ENCODE assay signal across 31 cellular contexts in the genomic region with DNA sequence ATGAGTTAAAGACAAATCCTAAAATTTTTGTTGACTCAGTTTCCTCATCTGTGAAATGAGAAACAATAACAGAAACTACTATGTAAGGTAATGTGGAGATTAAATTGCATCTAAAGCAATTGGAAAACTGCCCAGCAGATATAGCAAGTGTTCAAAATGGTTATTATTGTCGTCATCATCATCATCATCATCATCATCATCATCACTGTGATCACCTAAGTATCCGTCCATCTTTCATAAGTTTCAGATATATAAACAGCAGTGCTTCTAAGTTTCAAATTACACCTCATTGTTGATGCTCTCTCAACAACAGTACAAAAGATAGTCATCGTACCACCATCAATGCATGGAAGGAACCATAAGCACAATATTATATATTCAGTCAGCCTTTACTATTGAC.
A peak's percentile ranks its signal among the peaks of the same experiment; 100 is the strongest.
DNase-seq lines count a peak whose midpoint lies in the region; ATAC-seq, FAIRE-seq and TF ChIP-seq lines count a peak whose summit lies in the region.
"Had no signal": no experiment of that assay in that cellular context is flagged by ENCODE, and none has a peak within 500 bp of the region (broad histone marks: within the 10 kb centered on the region; RNA-seq: fewer than 3 reads in every experiment).

No MANE protein-coding gene starts in this region.

- in situ Hi-C loops in HepG2 (cut with HindIII; ENCODE audit: extremely low pct_ligation_motif_present, low pct_unique_long_range_greater_than_20kb): no loop called here

- H3K79me2 ChIP-seq in HepG2 (ENCODE audit: insufficient read depth, low read length): no peaks in the 10 kb centered on the region

- ATAC-seq in HepG2 (no peak), right lobe of liver (no peak)
- ATAC-seq: A549; CD8-positive, alpha-beta T cell had no signal

- H3K27ac ChIP-seq in HepG2 (ENCODE audit: extremely low read length, insufficient read depth, low read length): no peak overlapping the region
- no peak overlapping the region for H3K27ac ChIP-seq in right lobe of liver
- no peak overlapping the region for H3K27ac ChIP-seq in HEK293 (ENCODE audit: extremely low read depth, low read depth, low read length)
- H3K27ac ChIP-seq: 22Rv1; A549; BLaER1; BLaER1 treated with 17β-estradiol and CSF1 and Interleukin-3, amounts not matched to agents 10 nM and 100 nM; C4-2B had no signal

- BruUV-seq in HepG2 (replicated peaks; lab: Mats Ljungman, UMichigan): no TSS peak

- no peaks in the 10 kb centered on the region for H3K9me3 ChIP-seq in HepG2 (ENCODE audit: low read length)
- no peaks in the 10 kb centered on the region for H3K9me3 ChIP-seq in right lobe of liver
- H3K9me3 ChIP-seq in HEK293 (ENCODE audit: control insufficient read depth, insufficient read depth, low read depth, low read length): no peaks in the 10 kb centered on the region
- H3K9me3 ChIP-seq: A549; BE2C; BLaER1; BLaER1 treated with 17β-estradiol and CSF1 and Interleukin-3, amounts not matched to agents 10 nM and 100 nM; Caco-2 had no signal

- no peaks in the 10 kb centered on the region for H3K4me1 ChIP-seq in HepG2 (ENCODE audit: insufficient read depth, low read length)
- H3K4me1 ChIP-seq in right lobe of liver: no peaks in the 10 kb centered on the region
- H3K4me1 ChIP-seq in HEK293 (ENCODE audit: control insufficient read depth, insufficient read depth, low read length): peaks cover 7% of the 10 kb centered on the region
- H3K4me1 ChIP-seq: BE2C, BLaER1, Caco-2 had no signal

- no peak overlapping the region for H2AFZ ChIP-seq in HepG2 (ENCODE audit: low read length)

- no peak for TF ChIP-seq CTCF in HepG2 (CRISPR knock-in tag; IDR thresholded peaks at IDR 0.05)
- no peak for TF ChIP-seq CTCF in right lobe of liver (IDR thresholded peaks at IDR 0.05)
- TF ChIP-seq CTCF in HEK293 (tag by site-specific recombination; IDR thresholded peaks at IDR 0.05): no peak

- TF ChIP-seq POLR2A in HepG2 (IDR thresholded peaks at IDR 0.05; ENCODE audit: insufficient read depth in 1 of 2, low read depth in 2 of 2, low read length in 2 of 2) (no peak), right lobe of liver (IDR thresholded peaks at IDR 0.05) (no peak)

- H3K36me3 ChIP-seq in HepG2 (replicated peaks in 1 of 2; ENCODE audit: control insufficient read depth in 1 of 2, insufficient read depth in 2 of 2, low read length in 2 of 2): no peaks in the 10 kb centered on the region
- no peaks in the 10 kb centered on the region for H3K36me3 ChIP-seq in right lobe of liver
- H3K36me3 ChIP-seq in HEK293 (ENCODE audit: control insufficient read depth in 2 of 2, insufficient read depth in 1 of 2, low read length in 2 of 2): no peaks in the 10 kb centered on the region
- H3K36me3 ChIP-seq: BE2C; BLaER1; BLaER1 treated with 17β-estradiol and CSF1 and Interleukin-3, amounts not matched to agents 10 nM and 100 nM had no signal

- CTCF ChIA-PET in HepG2 (lab: Yijun Ruan, JAX; ENCODE audit: low intra/inter-chr PET ratio, low total read pairs): no interaction called here
- CTCF ChIA-PET in HEK293 (lab: Yijun Ruan, JAX): no interaction called here

- TF ChIP-seq EP300 in HepG2 (IDR thresholded peaks at IDR 0.05; ENCODE audit: low read depth in 2 of 2, low read length in 2 of 2) (no peak), HepG2 (CRISPR knock-in tag; IDR thresholded peaks at IDR 0.05; ENCODE audit: borderline replicate concordance) (no peak)

- H3K9ac ChIP-seq in HepG2 (ENCODE audit: insufficient read depth, low read depth, low read length): no peak overlapping the region
- H3K9ac ChIP-seq: BLaER1; BLaER1 treated with 17β-estradiol and CSF1 and Interleukin-3, amounts not matched to agents 10 nM and 100 nM had no signal

- no peak overlapping the region for H3K4me2 ChIP-seq in HepG2 (ENCODE audit: low read depth, low read length)
- H3K4me2 ChIP-seq: A549; BLaER1; BLaER1 treated with 17β-estradiol and CSF1 and Interleukin-3, amounts not matched to agents 10 nM and 100 nM had no signal

- WGBS in HepG2 (ENCODE audit: low lambda C conversion rate): 8% methylated on average over 3 of the region's 3 CpGs
- WGBS in right lobe of liver (ENCODE audit: insufficient coverage, low coverage, low lambda C conversion rate, missing lambda C conversion rate): 60% methylated on average over 3 of the region's 3 CpGs

- H3K4me3 ChIP-seq in HepG2 (replicated peaks in 1 of 3; ENCODE audit: insufficient read depth in 1 of 3, low read depth in 2 of 3, low read length in 3 of 3) (no peak overlapping the region), right lobe of liver (no peak overlapping the region), HEK293 (ENCODE audit: low read depth, low read length) (no peak overlapping the region)
- H3K4me3 ChIP-seq: A549; BLaER1; BLaER1 treated with 17β-estradiol and CSF1 and Interleukin-3, amounts not matched to agents 10 nM and 100 nM had no signal

- no peak for DNase-seq in HepG2 (ENCODE audit: low spot score)
- DNase-seq in right lobe of liver: no peak
- no peak for DNase-seq in Kasumi-1 (lab: John Stamatoyannopoulos, UW)
- DNase-seq: 8988T; ACHN; AML-193; BE2C; C1 segment of cervical spinal cord; Caco-2; Calu3; CD4-positive, alpha-beta memory T cell; CD4-positive, alpha-beta T cell; CD4-positive, CD25-positive, alpha-beta regulatory T cell; CD8-positive, alpha-beta memory T cell; CD8-positive, alpha-beta T cell; COR-L47; DMS 273 treated with DMSO at 0.1 percent for 48 hours; DMS153; DMS53; DMS79; DMS79 treated with DMSO at 0.1 percent for 48 hours; DND-41; EL had no signal

- intact Hi-C loops in HepG2 (cut with micrococcal nuclease; ENCODE audit: unreplicated experiment) (loop anchor here (2.0 kb wide), 1 partner anchor 453 kb away; no protein-coding TSS in a partner anchor), right lobe of liver (cut with DNase I) (no loop called here)

- POLR2A ChIA-PET in HepG2 (lab: Yijun Ruan, JAX) (no interaction called here), HEK293 (lab: Yijun Ruan, JAX) (no interaction called here)

- no peaks in the 10 kb centered on the region for H4K20me1 ChIP-seq in HepG2 (ENCODE audit: insufficient read depth, low read length)
- H4K20me1 ChIP-seq: BLaER1; BLaER1 treated with 17β-estradiol and CSF1 and Interleukin-3, amounts not matched to agents 10 nM and 100 nM had no signal

- no peak for FAIRE-seq in HepG2 (lab: Jason Lieb, UNC)
- FAIRE-seq: A204.1, A549, D721Med had no signal

- TF ChIP-seq RAD21 in HepG2 (CRISPR knock-in tag; IDR thresholded peaks at IDR 0.05): no peak

- no peaks in the 10 kb centered on the region for H3K27me3 ChIP-seq in HepG2 (ENCODE audit: control insufficient read depth in 1 of 2, insufficient read depth in 2 of 2, low read length in 2 of 2)
- H3K27me3 ChIP-seq in right lobe of liver: no peaks in the 10 kb centered on the region
- H3K27me3 ChIP-seq: BE2C; BLaER1; BLaER1 treated with 17β-estradiol and CSF1 and Interleukin-3, amounts not matched to agents 10 nM and 100 nM had no signal

TF ChIP-seq in HepG2, 621 proteins besides CTCF, POLR2A, EP300 and RAD21:
- TF ChIP-seq ZBTB46 (CRISPR knock-in tag; IDR thresholded peaks at IDR 0.05; ENCODE audit: borderline replicate concordance) (no peak), CREB1 (IDR thresholded peaks at IDR 0.05) (peak; percentile 88), CREB1 (CRISPR knock-in tag; IDR thresholded peaks at IDR 0.05) (no peak)

TF ChIP-seq in HEK293, 187 proteins besides CTCF, POLR2A, EP300 and RAD21:
- TF ChIP-seq ZFP37 (tag by site-specific recombination; IDR thresholded peaks at IDR 0.05) (no peak), ZBTB8A (tag by site-specific recombination; IDR thresholded peaks at IDR 0.05) (no peak), ZNF302 (tag by site-specific recombination; IDR thresholded peaks at IDR 0.05; ENCODE audit: low read depth) (no peak)
- TF ChIP-seq, protein P1, sequence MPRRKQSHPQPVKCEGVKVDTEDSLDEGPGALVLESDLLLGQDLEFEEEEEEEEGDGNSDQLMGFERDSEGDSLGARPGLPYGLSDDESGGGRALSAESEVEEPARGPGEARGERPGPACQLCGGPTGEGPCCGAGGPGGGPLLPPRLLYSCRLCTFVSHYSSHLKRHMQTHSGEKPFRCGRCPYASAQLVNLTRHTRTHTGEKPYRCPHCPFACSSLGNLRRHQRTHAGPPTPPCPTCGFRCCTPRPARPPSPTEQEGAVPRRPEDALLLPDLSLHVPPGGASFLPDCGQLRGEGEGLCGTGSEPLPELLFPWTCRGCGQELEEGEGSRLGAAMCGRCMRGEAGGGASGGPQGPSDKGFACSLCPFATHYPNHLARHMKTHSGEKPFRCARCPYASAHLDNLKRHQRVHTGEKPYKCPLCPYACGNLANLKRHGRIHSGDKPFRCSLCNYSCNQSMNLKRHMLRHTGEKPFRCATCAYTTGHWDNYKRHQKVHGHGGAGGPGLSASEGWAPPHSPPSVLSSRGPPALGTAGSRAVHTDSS (tag by site-specific recombination; IDR thresholded peaks at IDR 0.05): peak; percentile 63
